8 cellular contexts compared by ENCODE assay signal in the genomic region with DNA sequence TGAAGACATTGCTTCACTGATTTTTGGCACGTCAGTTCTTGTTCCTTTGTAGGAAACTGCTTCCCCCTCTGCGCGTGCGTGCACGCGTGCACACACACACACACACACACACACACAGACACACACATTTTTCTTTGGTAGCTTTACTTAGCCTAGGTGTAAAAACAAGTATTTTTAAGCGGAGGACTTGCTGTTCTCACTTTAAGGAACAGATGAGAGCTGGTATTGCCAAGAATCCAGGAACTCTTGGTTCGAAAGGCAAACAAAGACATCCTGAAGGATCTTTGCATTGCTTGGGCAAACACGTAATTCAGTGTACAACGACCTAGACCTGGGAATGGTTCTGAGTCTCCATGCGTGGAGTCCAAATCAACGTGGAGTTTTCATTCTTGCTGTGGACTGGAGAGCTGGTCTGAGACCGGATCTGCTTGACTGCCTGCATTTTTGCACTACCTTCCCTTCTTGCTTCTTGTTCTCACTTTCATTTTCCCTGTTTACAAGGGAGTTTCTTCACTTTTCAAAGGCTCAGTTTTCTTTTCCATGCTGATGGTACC. TPM values are rescaled to one million over a fixed set of nuclear protein-coding genes. Genes with fewer than 3 reads are reported as not detected.
A peak's percentile ranks its signal among the peaks of the same experiment; 100 is the strongest.
DNase-seq lines count a peak whose midpoint lies in the region; ATAC-seq and TF ChIP-seq lines count a peak whose summit lies in the region.

No MANE protein-coding gene starts in this region.

- intact Hi-C loops in spleen (cut with DNase I; ENCODE audit: low total_unique reads) (no loop called here), psoas muscle (cut with DNase I) (no loop called here)

- 31 to 48% (median 37%) methylated on average over 13 of the region's 13 CpGs for WGBS in spleen, 5 donors
- WGBS in psoas muscle, 3 donors = 84 to 92% (median 89%) methylated on average over 13 of the region's 13 CpGs

- TF ChIP-seq CTCF in spleen (IDR thresholded peaks at IDR 0.05 in 8 of 11, conservative IDR thresholded peaks at IDR 0.05 in 3 of 11) (no peak), psoas muscle (IDR thresholded peaks at IDR 0.05) (no peak)

- peak; percentile 31 for DNase-seq in GM19238 (ENCODE audit: insufficient read length, low spot score)
- DNase-seq in spleen = no peak
- DNase-seq in psoas muscle = no peak
- no peak for DNase-seq in effector memory CD4-positive, alpha-beta T cell
- no peak for DNase-seq in stimulated activated CD4-positive, alpha-beta T cell treated with anti-CD3 and anti-CD28 coated beads, Interleukin-15, amount 100 ng/mL, for 24 hours
- DNase-seq in OCI-M1 (lab: John Stamatoyannopoulos, UW) = no peak

- H3K9ac ChIP-seq in duodenal mucosa (ENCODE audit: low read depth in 1 of 2, low read length in 2 of 2) = no peak overlapping the region

- H3K27ac ChIP-seq in duodenal mucosa (ENCODE audit: low read depth, low read length) (peak overlapping the region; percentile 50), spleen (peak overlapping the region; percentile 71 to 98 (median 90)), psoas muscle (no peak overlapping the region)
- no peak overlapping the region for H3K27ac ChIP-seq in effector memory CD4-positive, alpha-beta T cell (ENCODE audit: insufficient read depth, low read length, poor library complexity, severe bottlenecking)

- H3K4me3 ChIP-seq in duodenal mucosa (ENCODE audit: low read depth in 1 of 2, low read length in 2 of 2) = peak overlapping the region in 1 of 2 donors; percentile 62
- H3K4me3 ChIP-seq in spleen = peak overlapping the region in 4 of 8 donors; percentile 8 to 49 (median 14)
- no peak overlapping the region for H3K4me3 ChIP-seq in psoas muscle
- H3K4me3 ChIP-seq in effector memory CD4-positive, alpha-beta T cell (ENCODE audit: insufficient read depth, low read depth, low read length, poor library complexity, severe bottlenecking) = no peak overlapping the region

- ATAC-seq in HG03159 (IDR thresholded peaks at IDR 0.05; ENCODE audit: unreplicated experiment) = peak; percentile 47
- ATAC-seq in psoas muscle = no peak

- peaks cover 0 to 2% of the 10 kb centered on the region in 2 donors for H3K36me3 ChIP-seq in duodenal mucosa (ENCODE audit: control insufficient read depth in 1 of 2, insufficient read depth in 2 of 2, low read length in 2 of 2)
- peaks cover 0 to 60% (median 20%) of the 10 kb centered on the region in 6 donors for H3K36me3 ChIP-seq in spleen
- peaks cover 0 to 34% of the 10 kb centered on the region in 2 donors for H3K36me3 ChIP-seq in psoas muscle (ENCODE audit: insufficient read depth in 1 of 2, low read depth in 1 of 2)
- peaks cover 7% of the 10 kb centered on the region for H3K36me3 ChIP-seq in effector memory CD4-positive, alpha-beta T cell (ENCODE audit: control insufficient read depth, insufficient read depth, low read length)

- TF ChIP-seq POLR2A in spleen (IDR thresholded peaks at IDR 0.05) = no peak

- H3K9me3 ChIP-seq in duodenal mucosa (ENCODE audit: control insufficient read depth in 1 of 2, low read length in 2 of 2) (no peaks in the 10 kb centered on the region), spleen (no peaks in the 10 kb centered on the region), psoas muscle (no peaks in the 10 kb centered on the region)
- H3K9me3 ChIP-seq in effector memory CD4-positive, alpha-beta T cell (ENCODE audit: control insufficient read depth, low read length) = no peaks in the 10 kb centered on the region

- H3K27me3 ChIP-seq in duodenal mucosa (ENCODE audit: control insufficient read depth in 1 of 2, insufficient read depth in 2 of 2, low read length in 2 of 2) (no peaks in the 10 kb centered on the region), spleen (replicated peaks in 1 of 7) (no peaks in the 10 kb centered on the region), psoas muscle (ENCODE audit: insufficient read depth in 3 of 3, low read length in 2 of 3) (no peaks in the 10 kb centered on the region)
- H3K27me3 ChIP-seq in effector memory CD4-positive, alpha-beta T cell (replicated peaks; ENCODE audit: control insufficient read depth, insufficient read depth, low read length, poor library complexity, severe bottlenecking) = no peaks in the 10 kb centered on the region

- H3K4me1 ChIP-seq in duodenal mucosa (ENCODE audit: control insufficient read depth in 1 of 2, insufficient read depth in 2 of 2, low read length in 2 of 2) = peaks cover 7 to 11% of the 10 kb centered on the region in 2 donors
- peaks cover 21 to 66% (median 42%) of the 10 kb centered on the region in 6 donors for H3K4me1 ChIP-seq in spleen
- H3K4me1 ChIP-seq in psoas muscle = no peaks in the 10 kb centered on the region
- H3K4me1 ChIP-seq in effector memory CD4-positive, alpha-beta T cell (ENCODE audit: control insufficient read depth, insufficient read depth, low read length, poor library complexity, severe bottlenecking) = no peaks in the 10 kb centered on the region

RNA-seq across cellular contexts. Expression of gene TMEM268, which starts 8.2 kb away (rescaled TPM):
- total RNA-seq in spleen (10 to 100 TPM; 24.2 to 51.6 (median 38.4) TPM), psoas muscle (10 to 100 TPM in 1 of 4 donors, 1 to 10 TPM in 3; 6.5 to 12.4 (median 8.9) TPM)
- polyA plus RNA-seq in spleen (10 to 100 TPM in 1 of 3 donors, 1 to 10 TPM in 2; 8.5 to 12.9 (median 9.6) TPM), psoas muscle (1 to 10 TPM; 2.4 to 9.0 (median 4.8) TPM)

RNA-seq across cellular contexts. Expression of gene ATP6V1G1, which starts 31.7 kb away (rescaled TPM):
- 100 to 1,000 TPM in 5 of 7 donors, 10 to 100 TPM in 2; 82.3 to 272 (median 106) TPM for total RNA-seq in spleen
- polyA plus RNA-seq in spleen = 100 to 1,000 TPM; 179 to 219 (median 206) TPM
- total RNA-seq in psoas muscle = 10 to 100 TPM; 60.9 to 98.8 (median 81.8) TPM
- 100 to 1,000 TPM; 101 to 132 (median 102) TPM for polyA plus RNA-seq in psoas muscle

RNA-seq across cellular contexts. Expression of gene TEX53, which starts 38.3 kb away (rescaled TPM):
- total RNA-seq in spleen (not detected), psoas muscle (not detected)
- polyA plus RNA-seq in spleen (not detected), psoas muscle (not detected)

Comparison
In these comparisons a context has a peak if more than half of its experiments do, and no peak if none do; other contexts are left out.
1. H3K27ac ChIP-seq: peak in duodenal mucosa (single experiment) and spleen (8 of 8); none in psoas muscle (single experiment) and effector memory CD4-positive, alpha-beta T cell (single experiment).